In genomic region chr19:44260343-44260681, GRCh38 we compare ENCODE assay signal across 8 cellular contexts. TPM values are rescaled to one million over a fixed set of nuclear protein-coding genes. Genes with fewer than 3 reads are reported as not detected.
A peak's percentile ranks its signal among the peaks of the same experiment; 100 is the strongest.
DNase-seq lines count a peak whose midpoint lies in the region; ATAC-seq, FAIRE-seq and TF ChIP-seq lines count a peak whose summit lies in the region.

No MANE protein-coding gene starts in this region.

- peak overlapping the region; percentile 30 for H3K27ac Mint-ChIP-seq in mesothelial cell of epicardium

- peak overlapping the region; percentile 79 for H3K4me3 Mint-ChIP-seq in mesothelial cell of epicardium

- no peaks in the 10 kb centered on the region for H3K9me3 ChIP-seq in colonic mucosa

- peak overlapping the region in 1 of 2 donors; percentile 57 for H3K9ac ChIP-seq in colonic mucosa (ENCODE audit: low read depth in 2 of 2, low read length in 2 of 2)

- H3K36me3 Mint-ChIP-seq in mesothelial cell of epicardium: peaks cover 24% of the 10 kb centered on the region

- DNase-seq in AG10803 (ENCODE audit: low read depth) (no peak), HPDE6-E6E7 (ENCODE audit: extremely low spot score) (peak; percentile 10), colonic mucosa (peak; percentile 23), mesothelial cell of epicardium (ENCODE audit: low spot score in 2 of 2, unreplicated experiment in 2 of 2) (no peak), GM19239 (ENCODE audit: insufficient read length, low spot score) (no peak), NCI-H446 treated with DMSO at 0.1 percent for 48 hours (lab: John Stamatoyannopoulos, UW) (no peak), dermis blood vessel endothelial cell (no peak)

- H3K4me1 Mint-ChIP-seq in mesothelial cell of epicardium: peaks cover 9% of the 10 kb centered on the region

- H3K4me1 ChIP-seq in colonic mucosa: no peaks in the 10 kb centered on the region

- intact Hi-C loops in colonic mucosa (cut with DNase I): no loop called here

- H3K27ac ChIP-seq in colonic mucosa: peak overlapping the region; percentile 46

- H3K27me3 ChIP-seq in colonic mucosa: no peaks in the 10 kb centered on the region

- H3K9me3 Mint-ChIP-seq in mesothelial cell of epicardium: peaks cover 29% of the 10 kb centered on the region

- ATAC-seq in HG02938 (IDR thresholded peaks at IDR 0.05; ENCODE audit: unreplicated experiment): no peak

- FAIRE-seq in GM19239 (lab: Jason Lieb, UNC): no peak

- TF ChIP-seq CTCF in AG10803 (conservative IDR thresholded peaks at IDR 0.05; ENCODE audit: low read length) (no peak), colonic mucosa (IDR thresholded peaks at IDR 0.05) (no peak), mesothelial cell of epicardium (IDR thresholded peaks at IDR 0.05; ENCODE audit: unreplicated experiment) (no peak)

- H3K27me3 Mint-ChIP-seq in mesothelial cell of epicardium (ENCODE audit: low read depth): no peaks in the 10 kb centered on the region

- H3K4me3 ChIP-seq in AG10803 (ENCODE audit: low read length) (peak overlapping the region; percentile 69), colonic mucosa (peak overlapping the region; percentile 31)

- no peaks in the 10 kb centered on the region for H3K36me3 ChIP-seq in colonic mucosa

RNA-seq across cellular contexts. Expression of gene ZNF233, which starts 0.6 kb away (rescaled TPM):
- total RNA-seq in colonic mucosa (1 to 10 TPM in 1 of 2 donors, under 1 TPM in 1; 0.44 to 1.0 TPM), mesothelial cell of epicardium (2.6 to 3.9 TPM (median 3.1 TPM) in 3 replicates), dermis blood vessel endothelial cell (1.5 and 1.7 TPM in 2 replicates)

RNA-seq across cellular contexts. Expression of gene ZNF235, which starts 44.5 kb away (rescaled TPM):
- 1 to 10 TPM; 3.1 to 5.4 TPM for total RNA-seq in colonic mucosa
- 12.5 to 14.0 TPM (median 13.2 TPM) in 3 replicates for total RNA-seq in mesothelial cell of epicardium
- 7.5 and 9.4 TPM in 2 replicates for total RNA-seq in dermis blood vessel endothelial cell

RNA-seq across cellular contexts. Expression of gene ZNF227, which starts 48.0 kb away (rescaled TPM):
- total RNA-seq in colonic mucosa (10 to 100 TPM in 1 of 2 donors, 1 to 10 TPM in 1; 9.9 to 12.3 TPM), mesothelial cell of epicardium (29.9 to 31.8 TPM (median 29.9 TPM) in 3 replicates), dermis blood vessel endothelial cell (20.0 and 24.3 TPM in 2 replicates)

Comparison
In these comparisons a context has a peak if more than half of its experiments do, and no peak if none do; other contexts are left out.
1. DNase-seq: peak in HPDE6-E6E7 (single experiment) and colonic mucosa (single experiment); none in AG10803 (single experiment), mesothelial cell of epicardium (0 of 2), GM19239 (single experiment), NCI-H446 treated with DMSO at 0.1 percent for 48 hours (single experiment) and dermis blood vessel endothelial cell (single experiment).